Comparison of ENCODE assay signal across 25 cellular contexts in genomic region chr9:131050831-131051230, GRCh38. TPM values are rescaled to one million over a fixed set of nuclear protein-coding genes. Genes with fewer than 3 reads are reported as not detected.
"Had no signal": no experiment of that assay in that cellular context is flagged by ENCODE, and none has a peak within 500 bp of the region (broad histone marks: within the 10 kb centered on the region; RNA-seq: fewer than 3 reads in every experiment).

No MANE protein-coding gene starts in this region.

- FAIRE-seq: pancreas, small intestine had no signal

- H3K36me3 ChIP-seq: pancreas, right lobe of liver, sigmoid colon, stomach, thoracic aorta, thyroid gland, tibial nerve, upper lobe of left lung, uterus had no signal

- H3K9me3 ChIP-seq: pancreas, psoas muscle, right lobe of liver, sigmoid colon, stomach, thoracic aorta, thyroid gland, tibial nerve, upper lobe of left lung, uterus had no signal

- H3K4me3 ChIP-seq: pancreas, psoas muscle, right lobe of liver, sigmoid colon, stomach, thoracic aorta, thyroid gland, tibial nerve, upper lobe of left lung, uterus had no signal

- H3K27ac ChIP-seq: pancreas, psoas muscle, right lobe of liver, sigmoid colon, stomach, thoracic aorta, thyroid gland, tibial nerve, upper lobe of left lung, uterus had no signal

- ATAC-seq: naive thymus-derived CD8-positive, alpha-beta T cell; natural killer cell treated with Interleukin-12 subunit alpha and Interleukin-12 subunit beta and Interleukin-15 and Interleukin-18, amount 100 ng/mL, for 72 hours; pancreas; psoas muscle; right cardiac atrium; right lobe of liver; stimulated activated effector memory CD8-positive, alpha-beta T cell treated with anti-CD3 and anti-CD28 coated beads, Interleukin-12 subunit alpha, Interleukin-12 subunit beta, amount 100 ng/mL, for 72 hours; stimulated activated naive B cell treated with anti-CD40 and anti-IgM and Interleukin-4, amounts not matched to agents 10 μg/mL and 1 μg/mL and 100 μg/mL, for 72 hours had no signal

- H3K4me1 ChIP-seq: pancreas, psoas muscle, right lobe of liver, thyroid gland, uterus had no signal

- H3K27me3 ChIP-seq: pancreas, right lobe of liver, sigmoid colon, thyroid gland, tibial nerve, upper lobe of left lung, uterus had no signal

- DNase-seq: naive B cell; naive thymus-derived CD8-positive, alpha-beta T cell; nephron progenitor cell; occipital lobe; pancreas; psoas muscle; right lobe of liver; sigmoid colon; small intestine; stimulated activated CD4-positive, alpha-beta T cell treated with anti-CD3 and anti-CD28 coated beads, Interleukin-15, amount 100 ng/mL, for 24 hours; stimulated activated CD4-positive, alpha-beta T cell treated with anti-CD3 and anti-CD28 coated beads, Interleukin-2, amount 100 ng/mL, for 24 hours; stimulated activated CD4-positive, alpha-beta T cell treated with anti-CD3 and anti-CD28 coated beads, Interleukin-2, amount 100 ng/mL, for 48 hours; stimulated activated CD4-positive, alpha-beta T cell treated with anti-CD3 and anti-CD28 coated beads, Interleukin-4, amount 100 ng/mL, for 24 hours; stimulated activated naive B cell treated with anti-CD40 and anti-IgM and Interleukin-4, amounts not matched to agents 10 μg/mL and 1 μg/mL and 100 μg/mL, for 72 hours; stimulated activated naive CD4-positive, alpha-beta T cell treated with Interleukin-2 at 50 U/mL for 16 hours; stomach; thyroid gland; trophoblast cell; upper lobe of left lung; uterus had no signal

RNA-seq across cellular contexts. Expression of gene LAMC3, which starts 41.9 kb away (rescaled TPM):
- total RNA-seq: natural killer cell treated with Interleukin-12 subunit alpha and Interleukin-12 subunit beta and Interleukin-15 and Interleukin-18, amount 100 ng/mL, for 72 hours had no signal

RNA-seq across cellular contexts. Expression of gene AIF1L, which starts 45.5 kb away (rescaled TPM):
- total RNA-seq: naive thymus-derived CD8-positive, alpha-beta T cell; natural killer cell treated with Interleukin-12 subunit alpha and Interleukin-12 subunit beta and Interleukin-15 and Interleukin-18, amount 100 ng/mL, for 72 hours had no signal
- polyA plus RNA-seq: naive thymus-derived CD8-positive, alpha-beta T cell had no signal
